In the genomic region with DNA sequence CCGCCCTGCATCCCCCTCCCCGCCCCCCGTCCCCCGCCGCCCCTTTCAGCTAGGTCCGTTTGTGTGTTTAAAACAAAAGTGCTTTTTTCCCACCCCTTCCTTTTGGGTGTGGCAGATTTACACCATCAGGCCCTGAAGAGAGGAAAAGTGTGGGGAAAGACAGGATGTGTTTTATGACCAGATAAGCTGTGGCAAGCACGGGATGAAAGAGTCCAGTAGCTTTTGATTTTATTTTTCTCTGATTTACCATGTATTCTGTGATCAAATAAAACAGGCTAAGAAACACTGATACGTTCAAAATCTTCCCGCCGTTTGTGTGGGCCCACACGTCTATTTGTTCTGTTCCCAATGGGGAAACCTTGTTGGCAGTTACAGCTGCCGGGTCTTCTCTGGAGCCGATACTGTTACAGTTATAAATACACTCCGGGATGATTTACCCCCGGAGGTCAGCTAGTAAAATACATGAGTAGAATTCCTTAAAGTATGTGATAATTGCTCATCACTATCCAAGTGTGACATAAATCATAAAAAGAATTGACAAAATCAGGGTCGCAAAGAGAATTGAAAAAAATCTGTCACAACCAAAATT, we compare ENCODE assay signal across 15 cellular contexts. TPM values are rescaled to one million over a fixed set of nuclear protein-coding genes. Genes with fewer than 3 reads are reported as not detected.
DNase-seq lines count a peak whose midpoint lies in the region; ATAC-seq and TF ChIP-seq lines count a peak whose summit lies in the region.
"Had no signal": no experiment of that assay in that cellular context is flagged by ENCODE, and none has a peak within 500 bp of the region (broad histone marks: within the 10 kb centered on the region; RNA-seq: fewer than 3 reads in every experiment).

No MANE protein-coding gene starts in this region.

- H3K4me3 ChIP-seq in tibial nerve = peak overlapping the region in 1 of 4 donors; percentile 16
- H3K4me3 ChIP-seq: adrenal gland, GM23248, SJCRH30 had no signal

- no peak for TF ChIP-seq CTCF in VCaP (conservative IDR thresholded peaks at IDR 0.05)
- no peak for TF ChIP-seq CTCF in tibial nerve (IDR thresholded peaks at IDR 0.05)

- no peak for DNase-seq in activated CD4-positive, alpha-beta T cell treated with anti-CD3 and anti-CD28 coated beads, Interleukin-2, amount 10 ng/mL, durations not matched to agents 7 days and 5 days
- no peak for DNase-seq in activated CD4-positive, alpha-beta T cell treated with anti-CD3 and anti-CD28 coated beads, Interleukin-2, amount 50 U/mL, for 48 hours
- DNase-seq in left colon (no peak), tibial nerve (ENCODE audit: low spot score in 2 of 2) (no peak), HuH-7.5 (ENCODE audit: low spot score) (no peak)
- DNase-seq: adrenal gland, GM23248, islet precursor cell, NCI-H226 had no signal

- no peak for TF ChIP-seq POLR2A in tibial nerve (IDR thresholded peaks at IDR 0.05)

- H3K27me3 Mint-ChIP-seq in activated CD4-positive, alpha-beta T cell treated with anti-CD3 and anti-CD28 coated beads, Interleukin-2, amount 10 ng/mL, durations not matched to agents 7 days and 5 days = peaks cover 4% of the 10 kb centered on the region

- H3K27me3 ChIP-seq in tibial nerve = no peaks in the 10 kb centered on the region
- H3K27me3 ChIP-seq: adrenal gland, SJCRH30 had no signal

- ATAC-seq in left colon (peak; percentile 71), HG03354 (IDR thresholded peaks at IDR 0.05; ENCODE audit: poor library complexity, severe bottlenecking, unreplicated experiment) (no peak), HG02588 (IDR thresholded peaks at IDR 0.05; ENCODE audit: unreplicated experiment) (no peak)

- no peak for TF ChIP-seq EP300 in tibial nerve (IDR thresholded peaks at IDR 0.05)

- H3K36me3 ChIP-seq in tibial nerve = peaks cover 0 to 5% (median 0%) of the 10 kb centered on the region in 3 donors
- H3K36me3 ChIP-seq: adrenal gland, SJCRH30 had no signal

- intact Hi-C loops in left colon (cut with DNase I, micrococcal nuclease) = loop anchor here in 1 of 2 donors (5.0 kb wide), 1 partner anchor 158 kb away; no protein-coding TSS in a partner anchor

- H3K4me1 Mint-ChIP-seq in activated CD4-positive, alpha-beta T cell treated with anti-CD3 and anti-CD28 coated beads, Interleukin-2, amount 10 ng/mL, durations not matched to agents 7 days and 5 days = peaks cover 24% of the 10 kb centered on the region

- peaks cover 9% of the 10 kb centered on the region for H3K9me3 Mint-ChIP-seq in activated CD4-positive, alpha-beta T cell treated with anti-CD3 and anti-CD28 coated beads, Interleukin-2, amount 10 ng/mL, durations not matched to agents 7 days and 5 days

- H3K4me3 Mint-ChIP-seq in activated CD4-positive, alpha-beta T cell treated with anti-CD3 and anti-CD28 coated beads, Interleukin-2, amount 10 ng/mL, durations not matched to agents 7 days and 5 days = peak overlapping the region; percentile 10

- peaks cover 0 to 20% (median 5%) of the 10 kb centered on the region in 4 donors for H3K4me1 ChIP-seq in tibial nerve
- H3K4me1 ChIP-seq: adrenal gland, parathyroid adenoma, SJCRH30 had no signal

- peaks cover 0 to 10% (median 0%) of the 10 kb centered on the region in 4 donors for H3K9me3 ChIP-seq in tibial nerve
- H3K9me3 ChIP-seq: adrenal gland, SJCRH30 had no signal

- 9 to 12% methylated on average over 16 of the region's 16 CpGs for WGBS in tibial nerve, 2 donors

- H3K27ac ChIP-seq in VCaP (peak overlapping the region; percentile 96), tibial nerve (peak overlapping the region in 3 of 4 donors; percentile 19 to 58 (median 26))
- H3K27ac ChIP-seq: GM23248, KMS-11, parathyroid adenoma, SJCRH30 had no signal

- POLR2A ChIA-PET in activated CD4-positive, alpha-beta T cell treated with anti-CD3 and anti-CD28 coated beads, Interleukin-2, amount 10 ng/mL, durations not matched to agents 7 days and 5 days (lab: Charles Lee) = no interaction called here

- CTCF ChIA-PET in activated CD4-positive, alpha-beta T cell treated with anti-CD3 and anti-CD28 coated beads, Interleukin-2, amount 10 ng/mL, durations not matched to agents 7 days and 5 days (lab: Charles Lee) = no interaction called here

- H3K27ac Mint-ChIP-seq in activated CD4-positive, alpha-beta T cell treated with anti-CD3 and anti-CD28 coated beads, Interleukin-2, amount 10 ng/mL, durations not matched to agents 7 days and 5 days = peak overlapping the region; percentile 72

- peaks cover 6% of the 10 kb centered on the region for H3K36me3 Mint-ChIP-seq in activated CD4-positive, alpha-beta T cell treated with anti-CD3 and anti-CD28 coated beads, Interleukin-2, amount 10 ng/mL, durations not matched to agents 7 days and 5 days (ENCODE audit: low read depth)

RNA-seq across cellular contexts. Expression of a gene that starts 10.8 kb away (rescaled TPM):
- under 1 TPM; 0.73 to 0.79 TPM for total RNA-seq in activated CD4-positive, alpha-beta T cell treated with anti-CD3 and anti-CD28 coated beads, Interleukin-2, amount 10 ng/mL, durations not matched to agents 7 days and 5 days
- total RNA-seq in left colon = under 1 TPM; 0.40 to 0.70 TPM
- 1 to 10 TPM; 1.7 to 5.5 (median 3.4) TPM for total RNA-seq in tibial nerve
- total RNA-seq: GM23248 had no signal

RNA-seq across cellular contexts. Expression of a gene that starts 11.7 kb away (rescaled TPM):
- total RNA-seq in activated CD4-positive, alpha-beta T cell treated with anti-CD3 and anti-CD28 coated beads, Interleukin-2, amount 10 ng/mL, durations not matched to agents 7 days and 5 days = 10 to 100 TPM; 12.0 to 12.8 TPM
- total RNA-seq in left colon (1 to 10 TPM; 5.0 to 9.1 TPM), tibial nerve (10 to 100 TPM in 3 of 4 donors, 1 to 10 TPM in 1; 9.6 to 38.4 (median 30.6) TPM)

RNA-seq across cellular contexts. Expression of a gene that starts 40.8 kb away (rescaled TPM):
- total RNA-seq in activated CD4-positive, alpha-beta T cell treated with anti-CD3 and anti-CD28 coated beads, Interleukin-2, amount 10 ng/mL, durations not matched to agents 7 days and 5 days = 10 to 100 TPM; 17.9 to 20.3 TPM
- total RNA-seq in left colon (10 to 100 TPM; 20.5 to 26.1 TPM), tibial nerve (10 to 100 TPM; 19.4 to 35.0 (median 29.2) TPM)
